8 cellular contexts compared by ENCODE assay signal in genomic region chr2:119756837-119757236, GRCh38. TPM values are rescaled to one million over a fixed set of nuclear protein-coding genes. Genes with fewer than 3 reads are reported as not detected.
DNase-seq lines count a peak whose midpoint lies in the region; ATAC-seq and TF ChIP-seq lines count a peak whose summit lies in the region.
"Had no signal": no experiment of that assay in that cellular context is flagged by ENCODE, and none has a peak within 500 bp of the region (broad histone marks: within the 10 kb centered on the region; RNA-seq: fewer than 3 reads in every experiment).

No MANE protein-coding gene starts in this region.

- no peak overlapping the region for H3K9ac ChIP-seq in PC-3 (ENCODE audit: low read length)

- no TSS peak for BruUV-seq in PC-3 (replicated peaks; lab: Mats Ljungman, UMichigan)

- no peaks in the 10 kb centered on the region for H3K9me3 Mint-ChIP-seq in stimulated activated effector memory CD8-positive, alpha-beta T cell treated with anti-CD3 and anti-CD28 coated beads, Interleukin-12 subunit alpha, Interleukin-12 subunit beta, amount 100 ng/mL, for 72 hours

- peaks cover 20% of the 10 kb centered on the region for H3K4me1 Mint-ChIP-seq in stimulated activated effector memory CD8-positive, alpha-beta T cell treated with anti-CD3 and anti-CD28 coated beads, Interleukin-12 subunit alpha, Interleukin-12 subunit beta, amount 100 ng/mL, for 72 hours

- no peak overlapping the region for H3K27ac ChIP-seq in PC-3 (ENCODE audit: low read length)

- POLR2A ChIA-PET in PC-3 (lab: Charles Lee; ENCODE audit: unreplicated experiment): interaction anchor here (0.7 kb wide), 1 partner anchor 816 kb away, joined by 3 read pairs; no protein-coding TSS in a partner anchor

- ATAC-seq in PC-3: peak; percentile 1; the same call in 1 of the 2 replicates
- ATAC-seq in stimulated activated effector memory CD8-positive, alpha-beta T cell treated with anti-CD3 and anti-CD28 coated beads, Interleukin-12 subunit alpha, Interleukin-12 subunit beta, amount 100 ng/mL, for 72 hours: peak; percentile 25

- no peaks in the 10 kb centered on the region for H3K27me3 ChIP-seq in PC-3 (ENCODE audit: low read length)

- H4K20me1 ChIP-seq in PC-3 (ENCODE audit: low read length): peaks cover 11% of the 10 kb centered on the region

- H3K36me3 ChIP-seq in PC-3 (ENCODE audit: low read depth, low read length): no peaks in the 10 kb centered on the region

- peak overlapping the region; percentile 9; the same call in 1 of the 2 replicates for H3K4me2 ChIP-seq in PC-3 (ENCODE audit: low read length)

- no peak for TF ChIP-seq CTCF in PC-3 (conservative IDR thresholded peaks at IDR 0.05; ENCODE audit: low read depth, low read length)

- DNase-seq in PC-3 (peak; percentile 76), anterior cingulate cortex (lab: John Stamatoyannopoulos, UW) (peak in 42 of 58 donors; percentile 12 to 85 (median 46)), kidney tubule cell (ENCODE audit: low spot score) (peak; percentile 77), Kasumi-1 (lab: John Stamatoyannopoulos, UW) (no peak), NCI-H510A (lab: John Stamatoyannopoulos, UW) (no peak), NCI-H1092 (lab: John Stamatoyannopoulos, UW) (no peak)
- no peak for DNase-seq in stimulated activated effector memory CD8-positive, alpha-beta T cell treated with anti-CD3 and anti-CD28 coated beads, Interleukin-12 subunit alpha, Interleukin-12 subunit beta, amount 100 ng/mL, for 72 hours (ENCODE audit: low spot score in 2 of 2)
- DNase-seq: T-helper 1 cell had no signal

- H3K36me3 Mint-ChIP-seq in stimulated activated effector memory CD8-positive, alpha-beta T cell treated with anti-CD3 and anti-CD28 coated beads, Interleukin-12 subunit alpha, Interleukin-12 subunit beta, amount 100 ng/mL, for 72 hours: peaks cover 8% of the 10 kb centered on the region

- CTCF ChIA-PET in PC-3 (lab: Charles Lee): no interaction called here

- H3K4me1 ChIP-seq in PC-3 (ENCODE audit: insufficient read depth, low read length): peaks cover 19% of the 10 kb centered on the region

- H3K9me2 ChIP-seq in PC-3 (replicated peaks; ENCODE audit: low read length): no peaks in the 10 kb centered on the region

- H2AFZ ChIP-seq in PC-3 (ENCODE audit: low read length): no peak overlapping the region

- no peak overlapping the region for H3K4me3 ChIP-seq in PC-3 (ENCODE audit: low read length)

- no peaks in the 10 kb centered on the region for H3K9me3 ChIP-seq in PC-3 (ENCODE audit: low read length)

- H3K79me2 ChIP-seq in PC-3 (ENCODE audit: low read length): peaks cover 20% of the 10 kb centered on the region

- intact Hi-C loops in PC-3 (cut with micrococcal nuclease): no loop called here

- H3K4me3 Mint-ChIP-seq in stimulated activated effector memory CD8-positive, alpha-beta T cell treated with anti-CD3 and anti-CD28 coated beads, Interleukin-12 subunit alpha, Interleukin-12 subunit beta, amount 100 ng/mL, for 72 hours: no peak overlapping the region

- peak overlapping the region; percentile 68 for H3K27ac Mint-ChIP-seq in stimulated activated effector memory CD8-positive, alpha-beta T cell treated with anti-CD3 and anti-CD28 coated beads, Interleukin-12 subunit alpha, Interleukin-12 subunit beta, amount 100 ng/mL, for 72 hours

- no peaks in the 10 kb centered on the region for H3F3A ChIP-seq in PC-3 (ENCODE audit: low read length, unreplicated experiment)

RNA-seq across cellular contexts. Expression of gene PTPN4, which starts 2.9 kb away (rescaled TPM):
- 41.2 and 44.5 TPM in 2 replicates for total RNA-seq in PC-3 (2014; rRNA removed)

Comparison
In these comparisons a context has a peak if more than half of its experiments do, and no peak if none do; other contexts are left out.
1. DNase-seq: peak in PC-3 (single experiment), anterior cingulate cortex (42 of 58) and kidney tubule cell (single experiment); none in stimulated activated effector memory CD8-positive, alpha-beta T cell treated with anti-CD3 and anti-CD28 coated beads, Interleukin-12 subunit alpha, Interleukin-12 subunit beta, amount 100 ng/mL, for 72 hours (0 of 2), Kasumi-1 (0 of 2), NCI-H510A (single experiment) and NCI-H1092 (single experiment).